In the genomic region with DNA sequence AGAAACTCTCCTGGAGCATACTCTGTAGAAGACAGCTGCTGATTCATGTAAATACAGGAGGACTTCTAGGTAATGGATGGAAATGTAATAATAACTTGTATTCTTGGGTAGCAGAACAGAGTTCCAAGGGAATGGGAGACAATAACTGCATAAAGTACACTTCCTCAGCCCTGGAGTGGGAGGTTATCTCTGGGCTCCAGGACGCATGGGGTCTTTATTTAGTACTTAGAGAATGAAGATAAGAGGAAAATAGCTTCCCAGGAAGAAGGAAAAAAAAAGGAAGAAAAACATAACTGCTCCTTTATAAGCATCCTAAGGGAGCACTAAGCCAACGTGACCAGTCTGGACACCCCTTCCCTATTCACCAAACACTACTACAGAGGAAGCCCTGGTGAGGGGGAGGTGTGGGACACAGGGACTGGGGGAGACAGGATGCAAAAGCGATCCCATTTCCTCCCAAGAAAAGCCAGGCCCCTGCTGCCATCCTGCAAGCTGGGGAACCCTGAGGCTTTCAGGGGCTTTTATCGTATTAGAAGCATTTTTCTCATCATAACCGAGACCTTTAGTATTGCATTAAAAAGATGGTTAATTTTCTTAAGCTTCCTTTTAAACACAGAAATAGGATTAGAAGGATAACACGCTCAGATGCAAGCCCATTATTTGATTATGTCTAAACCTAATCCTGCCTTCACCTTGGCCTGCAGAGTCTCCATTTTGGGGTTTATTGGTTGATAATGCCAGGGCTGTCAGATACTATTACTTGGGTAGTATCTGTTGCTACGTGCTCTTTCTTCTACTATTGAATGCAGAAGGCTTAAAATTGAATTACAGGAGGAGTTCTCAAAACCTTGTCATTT, we compare ENCODE assay signal across 17 cellular contexts.
"Had no signal": no experiment of that assay in that cellular context is flagged by ENCODE, and none has a peak within 500 bp of the region (broad histone marks: within the 10 kb centered on the region; RNA-seq: fewer than 3 reads in every experiment).

No MANE protein-coding gene starts in this region.

- ATAC-seq: activated T-helper 17 cell treated with anti-CD3 and anti-CD28 coated beads, Interleukin-2, amount 50 U/mL, for 72 hours; left cardiac atrium; natural killer cell; stimulated activated naive CD8-positive, alpha-beta T cell treated with anti-CD3 and anti-CD28 coated beads, Interleukin-15, amount 100 ng/mL, for 72 hours; T-cell had no signal

- H3K9me3 ChIP-seq: testis, upper lobe of right lung had no signal

- H3K27ac Mint-ChIP-seq: activated naive CD4-positive, alpha-beta T cell treated with anti-CD3 and anti-CD28 coated beads for 36 hours; activated T-helper 17 cell treated with anti-CD3 and anti-CD28 coated beads, Interleukin-2, amount 50 U/mL, for 72 hours; natural killer cell had no signal

- H3K4me3 Mint-ChIP-seq: activated naive CD4-positive, alpha-beta T cell treated with anti-CD3 and anti-CD28 coated beads for 36 hours; activated T-helper 17 cell treated with anti-CD3 and anti-CD28 coated beads, Interleukin-2, amount 50 U/mL, for 72 hours; central memory CD8-positive, alpha-beta T cell; memory B cell; natural killer cell; stimulated activated naive CD8-positive, alpha-beta T cell treated with anti-CD3 and anti-CD28 coated beads, Interleukin-15, amount 100 ng/mL, for 72 hours had no signal

- H3K4me1 ChIP-seq: testis had no signal

- H3K9me3 Mint-ChIP-seq: central memory CD8-positive, alpha-beta T cell; memory B cell; natural killer cell; T-cell had no signal

- DNase-seq: activated CD4-positive, CD25-positive, alpha-beta regulatory T cell treated with anti-CD3 and anti-CD28 coated beads, Interleukin-2, amount 50 U/mL, for 72 hours; activated naive CD4-positive, alpha-beta T cell treated with anti-CD3 and anti-CD28 coated beads for 36 hours; effector memory CD4-positive, alpha-beta T cell; foreskin melanocyte; left cardiac atrium; natural killer cell; nucleus accumbens; right cardiac atrium; stimulated activated naive CD8-positive, alpha-beta T cell treated with anti-CD3 and anti-CD28 coated beads, Interleukin-15, amount 100 ng/mL, for 72 hours; T-cell; T1000; testis; upper lobe of right lung had no signal

- H3K4me1 Mint-ChIP-seq: central memory CD8-positive, alpha-beta T cell had no signal

- H3K36me3 Mint-ChIP-seq: natural killer cell had no signal

- H3K27me3 Mint-ChIP-seq: activated T-helper 17 cell treated with anti-CD3 and anti-CD28 coated beads, Interleukin-2, amount 50 U/mL, for 72 hours; central memory CD8-positive, alpha-beta T cell; memory B cell; stimulated activated naive CD8-positive, alpha-beta T cell treated with anti-CD3 and anti-CD28 coated beads, Interleukin-15, amount 100 ng/mL, for 72 hours; T-cell had no signal

- H3K27ac ChIP-seq: epithelial cell of prostate, testis, upper lobe of right lung had no signal

- H3K27me3 ChIP-seq: testis, upper lobe of right lung had no signal

- H3K4me3 ChIP-seq: testis, upper lobe of right lung had no signal
